Comparison of ENCODE assay signal across 10 cellular contexts in genomic region chr16:68732068-68732680, GRCh38. TPM values are rescaled to one million over a fixed set of nuclear protein-coding genes. Genes with fewer than 3 reads are reported as not detected.
A peak's percentile ranks its signal among the peaks of the same experiment; 100 is the strongest.
DNase-seq lines count a peak whose midpoint lies in the region; ATAC-seq and TF ChIP-seq lines count a peak whose summit lies in the region.
"Had no signal": no experiment of that assay in that cellular context is flagged by ENCODE, and none has a peak within 500 bp of the region (broad histone marks: within the 10 kb centered on the region; RNA-seq: fewer than 3 reads in every experiment).

No MANE protein-coding gene starts in this region.

- 11 to 13% methylated on average over 6 to 8 of the region's 8 CpGs for WGBS in body of pancreas, 2 donors

- TF ChIP-seq CTCF in body of pancreas (IDR thresholded peaks at IDR 0.05) (no peak), brain microvascular endothelial cell (IDR thresholded peaks at IDR 0.05; ENCODE audit: low read depth, low read length, missing control alignments) (no peak)

- in situ Hi-C loops in brain microvascular endothelial cell (cut with HindIII; ENCODE audit: low pct_ligation_motif_present, low sequenced_read_pairs) = no loop called here

- intact Hi-C loops in body of pancreas (cut with DNase I) = loop anchor here (10.0 kb wide), 1 partner anchor 63 kb away; no protein-coding TSS in a partner anchor

- H3K9me3 ChIP-seq in body of pancreas = no peaks in the 10 kb centered on the region

- H3K4me1 ChIP-seq in body of pancreas = peaks cover 31% of the 10 kb centered on the region

- TF ChIP-seq POLR2A in body of pancreas (IDR thresholded peaks at IDR 0.05) = peak in 2 of 3 donors; percentile 19 to 29

- H3K27me3 ChIP-seq in body of pancreas (no peaks in the 10 kb centered on the region), brain microvascular endothelial cell (replicated peaks) (peaks cover 16% of the 10 kb centered on the region)

- no peaks in the 10 kb centered on the region for H3K36me3 ChIP-seq in body of pancreas (replicated peaks in 1 of 2; ENCODE audit: insufficient read depth in 1 of 2, low read depth in 2 of 2)
- H3K36me3 ChIP-seq in brain microvascular endothelial cell (replicated peaks) = no peaks in the 10 kb centered on the region

- peak; percentile 72 for DNase-seq in Daoy (ENCODE audit: low read depth)
- DNase-seq in NCI-H2029 treated with DMSO at 0.1 percent for 48 hours (lab: John Stamatoyannopoulos, UW) = peak; percentile 48
- peak; percentile 87 to 94 (median 90) for DNase-seq in body of pancreas
- peak; percentile 6 for DNase-seq in myocyte (ENCODE audit: low read depth)
- DNase-seq in activated CD4-positive, alpha-beta T cell treated with anti-CD3 and anti-CD28 coated beads for 4 hours = no peak
- DNase-seq in stimulated activated CD4-positive, alpha-beta T cell treated with anti-CD3 and anti-CD28 coated beads, Interleukin-12 subunit alpha, Interleukin-12 subunit beta, amount 100 ng/mL, for 4 hours = no peak
- DNase-seq in stimulated activated CD4-positive, alpha-beta T cell treated with anti-CD3 and anti-CD28 coated beads, Interleukin-2, amount 100 ng/mL, for 48 hours = no peak
- no peak for DNase-seq in brain microvascular endothelial cell
- DNase-seq: naive thymus-derived CD8-positive, alpha-beta T cell; NCI-H2227 treated with DMSO at 0.1 percent for 48 hours had no signal

- ATAC-seq in body of pancreas = peak; percentile 88
- ATAC-seq: naive thymus-derived CD8-positive, alpha-beta T cell had no signal

- H3K4me3 ChIP-seq in body of pancreas (no peak overlapping the region), brain microvascular endothelial cell (ENCODE audit: low read depth, low read length) (no peak overlapping the region)

- H3K27ac ChIP-seq in body of pancreas = peak overlapping the region; percentile 46 to 85 (median 68)
- H3K27ac ChIP-seq in brain microvascular endothelial cell = no peak overlapping the region

RNA-seq across cellular contexts. Expression of gene CDH1, which starts 4.9 kb away (rescaled TPM):
- total RNA-seq in Daoy (2014; rRNA removed; shearing (Covaris generic)) = under 0.01 TPM in 1 of 2 replicates, not detected in the other
- total RNA-seq in body of pancreas (100 to 1,000 TPM in 1 of 2 donors, 10 to 100 TPM in 1; 95.3 to 107 TPM), myocyte (0.11 TPM in 1 of 2 replicates, not detected in the other)
- 2.7 TPM for polyA plus RNA-seq in myocyte (2012)
- total RNA-seq: naive thymus-derived CD8-positive, alpha-beta T cell had no signal

Comparison
In these comparisons a context has a peak if more than half of its experiments do, and no peak if none do; other contexts are left out.
1. DNase-seq: peak in Daoy (single experiment), NCI-H2029 treated with DMSO at 0.1 percent for 48 hours (single experiment), body of pancreas (4 of 4) and myocyte (single experiment); none in activated CD4-positive, alpha-beta T cell treated with anti-CD3 and anti-CD28 coated beads for 4 hours (0 of 2), stimulated activated CD4-positive, alpha-beta T cell treated with anti-CD3 and anti-CD28 coated beads, Interleukin-12 subunit alpha, Interleukin-12 subunit beta, amount 100 ng/mL, for 4 hours (single experiment), stimulated activated CD4-positive, alpha-beta T cell treated with anti-CD3 and anti-CD28 coated beads, Interleukin-2, amount 100 ng/mL, for 48 hours (0 of 2) and brain microvascular endothelial cell (single experiment).
2. RNA of gene CDH1, which starts 4.9 kb away (total RNA-seq): 95.3 to 107 TPM in body of pancreas; 0.11 TPM in myocyte and under 0.01 TPM in Daoy; every median in the first group is over 10 times any median in the second.